In the genomic region with DNA sequence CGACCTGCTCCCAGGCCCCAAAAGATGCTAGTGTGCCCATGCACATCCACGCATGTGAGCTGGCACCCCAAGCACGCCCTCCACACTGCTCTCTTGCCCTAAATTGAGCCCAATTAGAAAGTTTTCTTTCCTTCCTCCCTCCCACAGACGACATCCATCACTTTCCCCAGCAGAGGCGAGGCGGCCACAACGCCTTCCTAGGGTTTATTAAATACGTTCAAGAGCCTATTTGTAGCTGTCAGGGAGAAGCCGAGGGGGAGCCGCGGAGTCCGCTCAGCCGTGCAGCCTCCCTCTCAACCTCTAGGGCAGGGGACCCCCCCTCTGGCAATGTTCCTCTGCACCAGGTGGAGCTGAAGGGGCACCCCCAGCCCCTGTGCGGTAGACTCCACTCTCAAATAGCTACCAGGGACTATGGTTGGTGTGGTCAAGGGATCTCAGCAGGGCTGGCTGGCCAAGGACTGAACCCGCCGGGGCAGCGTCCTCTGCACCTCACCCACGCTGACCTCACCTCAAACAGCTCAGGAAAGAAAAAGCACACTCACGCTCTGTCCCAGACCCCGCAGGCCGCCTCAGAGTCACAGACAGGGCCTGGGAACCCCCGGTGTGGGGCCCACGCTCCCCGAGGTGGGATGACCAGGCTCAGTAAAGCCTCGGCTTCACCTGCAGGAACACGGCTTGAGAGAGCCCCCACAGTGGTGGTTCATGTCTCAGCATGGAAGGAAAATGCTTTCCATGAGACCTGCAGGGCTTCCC, we compare ENCODE assay signal across 14 cellular contexts.
A peak's percentile ranks its signal among the peaks of the same experiment; 100 is the strongest.
DNase-seq lines count a peak whose midpoint lies in the region; ATAC-seq and TF ChIP-seq lines count a peak whose summit lies in the region.
"Had no signal": no experiment of that assay in that cellular context is flagged by ENCODE, and none has a peak within 500 bp of the region (broad histone marks: within the 10 kb centered on the region; RNA-seq: fewer than 3 reads in every experiment).

No MANE protein-coding gene starts in this region.

- H3K79me2 ChIP-seq in GM23338 (replicated peaks; ENCODE audit: insufficient read depth), result no peaks in the 10 kb centered on the region

- H3K4me2 ChIP-seq in GM23338, result no peak overlapping the region
- H3K4me2 ChIP-seq: BLaER1 treated with 17β-estradiol and CSF1 and Interleukin-3, amounts not matched to agents 10 nM and 100 nM had no signal

- H3K4me3 ChIP-seq in GM23338, result no peak overlapping the region
- H3K4me3 ChIP-seq: BLaER1 treated with 17β-estradiol and CSF1 and Interleukin-3, amounts not matched to agents 10 nM and 100 nM had no signal

- H3K36me3 Mint-ChIP-seq in GM23338 (ENCODE audit: low read depth) (no peaks in the 10 kb centered on the region), nephron progenitor cell (ENCODE audit: low read depth) (no peaks in the 10 kb centered on the region), T-cell (no peaks in the 10 kb centered on the region)
- H3K36me3 Mint-ChIP-seq: CD4-positive, CD25-positive, alpha-beta regulatory T cell had no signal

- POLR2A ChIA-PET in T-cell (lab: Charles Lee), result no interaction called here

- CTCF ChIA-PET in T-cell (lab: Charles Lee), result no interaction called here

- DNase-seq in GM23338 (ENCODE audit: low spot score) (no peak), caudate nucleus (lab: John Stamatoyannopoulos, UW) (no peak), nephron progenitor cell (peak; percentile 20), substantia nigra (lab: John Stamatoyannopoulos, UW) (no peak), T-cell (no peak), DMS 273 (lab: John Stamatoyannopoulos, UW; ENCODE audit: unreplicated experiment) (no peak)
- DNase-seq in activated CD4-positive, alpha-beta T cell treated with anti-CD3 and anti-CD28 coated beads, Interleukin-2, amount 50 U/mL, for 48 hours, result no peak
- DNase-seq: ACHN; CD4-positive, CD25-positive, alpha-beta regulatory T cell; DMS 273 treated with DMSO at 0.1 percent for 48 hours; EL; IMR-90 had no signal

- H3K4me1 Mint-ChIP-seq in GM23338 (peaks cover 3% of the 10 kb centered on the region; the same call in 2 of the 3 replicates), nephron progenitor cell (peaks cover 55% of the 10 kb centered on the region), T-cell (no peaks in the 10 kb centered on the region)
- H3K4me1 Mint-ChIP-seq: CD4-positive, CD25-positive, alpha-beta regulatory T cell had no signal

- H3K27ac ChIP-seq in GM23338 (ENCODE audit: low read depth), result no peak overlapping the region
- peak overlapping the region; percentile 52 for H3K27ac ChIP-seq in caudate nucleus (ENCODE audit: low read depth, low read length)
- peak overlapping the region; percentile 69 for H3K27ac ChIP-seq in substantia nigra (ENCODE audit: low read depth, low read length, poor library complexity, severe bottlenecking)
- H3K27ac ChIP-seq: BLaER1 treated with 17β-estradiol and CSF1 and Interleukin-3, amounts not matched to agents 10 nM and 100 nM had no signal

- TF ChIP-seq CTCF in GM23338 (conservative IDR thresholded peaks at IDR 0.05; ENCODE audit: low read depth in 2 of 2), result no peak
- no peak for TF ChIP-seq CTCF in nephron progenitor cell (IDR thresholded peaks at IDR 0.05)

- H3K9me3 Mint-ChIP-seq in GM23338 (no peaks in the 10 kb centered on the region), nephron progenitor cell (no peaks in the 10 kb centered on the region), T-cell (no peaks in the 10 kb centered on the region)

- H3K27me3 Mint-ChIP-seq in GM23338 (ENCODE audit: insufficient read depth, low read depth, poor library complexity) (no peaks in the 10 kb centered on the region), nephron progenitor cell (ENCODE audit: low read depth, poor library complexity) (peaks cover 47% of the 10 kb centered on the region), T-cell (peaks cover 11 to 25% of the 10 kb centered on the region in 2 donors)
- H3K27me3 Mint-ChIP-seq: CD4-positive, CD25-positive, alpha-beta regulatory T cell had no signal

- H3K36me3 ChIP-seq in GM23338 (ENCODE audit: insufficient read depth), result no peaks in the 10 kb centered on the region
- H3K36me3 ChIP-seq: BLaER1 treated with 17β-estradiol and CSF1 and Interleukin-3, amounts not matched to agents 10 nM and 100 nM had no signal

- H2AFZ ChIP-seq in GM23338, result 0 out of 2 replicates have a peak overlapping the region, but pooled peaks have one; percentile 32

- no peaks in the 10 kb centered on the region for H3K9me2 ChIP-seq in GM23338 (ENCODE audit: insufficient read depth)

- H3F3A ChIP-seq in GM23338 (replicated peaks; ENCODE audit: low read depth), result no peaks in the 10 kb centered on the region

- H4K20me1 ChIP-seq in GM23338 (replicated peaks; ENCODE audit: insufficient read depth), result no peaks in the 10 kb centered on the region

- H3K4me3 Mint-ChIP-seq in GM23338, result no peak overlapping the region
- H3K4me3 Mint-ChIP-seq in nephron progenitor cell, result peak overlapping the region; percentile 29
- H3K4me3 Mint-ChIP-seq in T-cell, result no peak overlapping the region
- H3K4me3 Mint-ChIP-seq: CD4-positive, CD25-positive, alpha-beta regulatory T cell had no signal

- ATAC-seq in GM23338 (no peak), T-cell (replicated peaks in 1 of 4) (no peak)
- ATAC-seq: HCT116 had no signal

- H3K27me3 ChIP-seq in GM23338 (ENCODE audit: insufficient read depth), result no peaks in the 10 kb centered on the region
- H3K27me3 ChIP-seq: BLaER1 treated with 17β-estradiol and CSF1 and Interleukin-3, amounts not matched to agents 10 nM and 100 nM had no signal

- H3K4me1 ChIP-seq in GM23338 (ENCODE audit: insufficient read depth), result no peaks in the 10 kb centered on the region
- H3K4me1 ChIP-seq: BLaER1 treated with 17β-estradiol and CSF1 and Interleukin-3, amounts not matched to agents 10 nM and 100 nM had no signal

- H3K27ac Mint-ChIP-seq in GM23338 (no peak overlapping the region), nephron progenitor cell (no peak overlapping the region), T-cell (no peak overlapping the region)

TF ChIP-seq in GM23338, 12 proteins besides CTCF, POLR2A, EP300 and RAD21 (continues in another document):
- no peak for TF ChIP-seq NANOG (IDR thresholded peaks at IDR 0.05; ENCODE audit: borderline replicate concordance)
- TF ChIP-seq, protein P1, sequence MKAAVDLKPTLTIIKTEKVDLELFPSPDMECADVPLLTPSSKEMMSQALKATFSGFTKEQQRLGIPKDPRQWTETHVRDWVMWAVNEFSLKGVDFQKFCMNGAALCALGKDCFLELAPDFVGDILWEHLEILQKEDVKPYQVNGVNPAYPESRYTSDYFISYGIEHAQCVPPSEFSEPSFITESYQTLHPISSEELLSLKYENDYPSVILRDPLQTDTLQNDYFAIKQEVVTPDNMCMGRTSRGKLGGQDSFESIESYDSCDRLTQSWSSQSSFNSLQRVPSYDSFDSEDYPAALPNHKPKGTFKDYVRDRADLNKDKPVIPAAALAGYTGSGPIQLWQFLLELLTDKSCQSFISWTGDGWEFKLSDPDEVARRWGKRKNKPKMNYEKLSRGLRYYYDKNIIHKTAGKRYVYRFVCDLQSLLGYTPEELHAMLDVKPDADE (IDR thresholded peaks at IDR 0.05), result no peak
- no peak for TF ChIP-seq CREB1 (CRISPR knock-in tag; IDR thresholded peaks at IDR 0.05; ENCODE audit: low read depth)
